ENCODE assay signal across 13 cellular contexts in the genomic region with DNA sequence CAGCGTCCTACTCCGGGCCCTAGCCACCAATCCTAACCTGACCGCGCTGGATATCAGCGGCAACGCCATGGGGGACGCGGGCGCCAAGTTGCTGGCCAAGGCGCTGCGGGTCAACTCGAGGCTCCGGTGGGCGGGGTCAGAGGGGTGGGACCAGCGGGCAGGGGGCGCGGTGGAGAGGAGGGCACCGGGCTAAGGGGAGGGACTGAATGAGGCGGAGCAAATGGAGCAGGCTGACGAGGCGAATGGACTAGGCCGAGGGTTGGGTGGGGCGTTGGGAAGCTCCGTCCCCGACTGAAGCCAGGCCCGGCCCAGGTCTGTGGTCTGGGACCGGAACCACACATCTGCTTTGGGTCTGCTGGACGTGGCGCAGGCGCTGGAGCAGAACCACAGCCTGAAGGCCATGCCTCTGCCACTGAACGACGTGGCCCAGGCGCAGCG. TPM values are rescaled to one million over a fixed set of nuclear protein-coding genes. Genes with fewer than 3 reads are reported as not detected.
DNase-seq lines count a peak whose midpoint lies in the region; ATAC-seq and TF ChIP-seq lines count a peak whose summit lies in the region.
"Had no signal": no experiment of that assay in that cellular context is flagged by ENCODE, and none has a peak within 500 bp of the region (broad histone marks: within the 10 kb centered on the region; RNA-seq: fewer than 3 reads in every experiment).

No MANE protein-coding gene starts in this region.

- H3K18ac ChIP-seq in H9 (ENCODE audit: insufficient read length, low read depth, low read length) = no peak overlapping the region
- peak overlapping the region; percentile 85 for H3K18ac ChIP-seq in neuronal stem cell (ENCODE audit: low read length)

- H3T11ph ChIP-seq in H9 (ENCODE audit: low read length) = no peak overlapping the region

- no peak overlapping the region for H2AFZ ChIP-seq in H9 (ENCODE audit: low read length)
- no peak overlapping the region for H2AFZ ChIP-seq in neuronal stem cell (ENCODE audit: low read length)

- H2AK5ac ChIP-seq in H9 (ENCODE audit: insufficient read length, low read length) (no peak overlapping the region), neuronal stem cell (ENCODE audit: low read depth, low read length) (peak overlapping the region; percentile 90)

- H3K79me1 ChIP-seq in H9 (ENCODE audit: insufficient read depth, low read depth, low read length, poor library complexity, severe bottlenecking) = no peaks in the 10 kb centered on the region
- H3K79me1 ChIP-seq in neuronal stem cell (ENCODE audit: low read depth, low read length) = peaks cover 4% of the 10 kb centered on the region

- H3K4me1 Mint-ChIP-seq in H9 (peaks cover 3 to 10% of the 10 kb centered on the region in 2 experiments), glutamatergic neuron (ENCODE audit: low read depth, unreplicated experiment) (peaks cover 2% of the 10 kb centered on the region)

- no peak overlapping the region for H2BK120ac ChIP-seq in H9 (ENCODE audit: low read depth, low read length, poor library complexity, severe bottlenecking)
- H2BK120ac ChIP-seq in neuronal stem cell (ENCODE audit: low read depth, low read length) = peak overlapping the region; percentile 31

- no peaks in the 10 kb centered on the region; a peak in 1 of 5 replicates for H3K9me3 Mint-ChIP-seq in H9
- peaks cover 12% of the 10 kb centered on the region for H3K9me3 Mint-ChIP-seq in glutamatergic neuron (ENCODE audit: unreplicated experiment)
- H3K9me3 Mint-ChIP-seq: activated naive CD8-positive, alpha-beta T cell treated with anti-CD3 and anti-CD28 coated beads for 36 hours; central memory CD8-positive, alpha-beta T cell had no signal

- H3K4me2 ChIP-seq in H9 (ENCODE audit: insufficient read depth, insufficient read length, low read length) (no peak overlapping the region), neuronal stem cell (ENCODE audit: insufficient read depth, low read length, poor library complexity, severe bottlenecking) (peak overlapping the region; percentile 12)

- H2BK15ac ChIP-seq in H9 (ENCODE audit: low read depth, low read length) = no peak overlapping the region
- no peak overlapping the region for H2BK15ac ChIP-seq in neuronal stem cell (ENCODE audit: low read length)

- H3K4ac ChIP-seq in H9 (ENCODE audit: low read depth, low read length) (no peak overlapping the region), neuronal stem cell (ENCODE audit: low read length) (no peak overlapping the region)

- H3K4me3 ChIP-seq in neuronal stem cell (ENCODE audit: low read length in 2 of 2) = peak overlapping the region in 1 of 2 donors; percentile 26
- H3K4me3 ChIP-seq: spleen had no signal

- H3K36me3 Mint-ChIP-seq in H9 (ENCODE audit: insufficient read depth in 1 of 3, low read depth in 3 of 3) = peaks cover 8 to 28% (median 26%) of the 10 kb centered on the region in 3 experiments; a peak in 6 of 7 replicates
- H3K36me3 Mint-ChIP-seq in glutamatergic neuron (ENCODE audit: unreplicated experiment) = peaks cover 11% of the 10 kb centered on the region
- H3K36me3 Mint-ChIP-seq: CD14-positive monocyte had no signal

- H2BK5ac ChIP-seq in H9 (ENCODE audit: insufficient read length, low read length) (no peak overlapping the region), neuronal stem cell (ENCODE audit: low read length) (no peak overlapping the region)

- TF ChIP-seq CTCF in H9 (conservative IDR thresholded peaks at IDR 0.05) (no peak), glutamatergic neuron (IDR thresholded peaks at IDR 0.05; ENCODE audit: partially characterized antibody, unreplicated experiment) (no peak)

- no peak overlapping the region for H3K14ac ChIP-seq in H9 (ENCODE audit: insufficient read depth, low read length)
- H3K14ac ChIP-seq in neuronal stem cell (ENCODE audit: low read length) = peak overlapping the region; percentile 63

- H3K9me3 ChIP-seq in H9 (ENCODE audit: control insufficient read depth, low read depth, low read length) = no peaks in the 10 kb centered on the region
- H3K9me3 ChIP-seq in neuronal stem cell (replicated peaks in 1 of 2; ENCODE audit: control insufficient read depth in 2 of 2, insufficient read depth in 1 of 2, low read depth in 1 of 2, low read length in 2 of 2) = no peaks in the 10 kb centered on the region
- H3K9me3 ChIP-seq: spleen had no signal

- H3K9ac ChIP-seq in H9 (ENCODE audit: extremely low read depth, insufficient read length, low read length) = no peak overlapping the region
- H3K9ac ChIP-seq in neuronal stem cell (ENCODE audit: low read depth, low read length, poor library complexity) = peak overlapping the region; percentile 21

- peaks cover 5% of the 10 kb centered on the region for H3K27me3 Mint-ChIP-seq in H9 (ENCODE audit: low read depth)
- H3K27me3 Mint-ChIP-seq in glutamatergic neuron (ENCODE audit: unreplicated experiment) = peaks cover 25% of the 10 kb centered on the region
- H3K27me3 Mint-ChIP-seq: activated naive CD8-positive, alpha-beta T cell treated with anti-CD3 and anti-CD28 coated beads for 36 hours; central memory CD8-positive, alpha-beta T cell had no signal

- H3K79me2 ChIP-seq in H9 (ENCODE audit: insufficient read depth, low read length) = no peaks in the 10 kb centered on the region

- H3K27ac Mint-ChIP-seq in H9 (no peak overlapping the region), glutamatergic neuron (ENCODE audit: unreplicated experiment) (no peak overlapping the region)
- H3K27ac Mint-ChIP-seq: activated naive CD8-positive, alpha-beta T cell treated with anti-CD3 and anti-CD28 coated beads for 36 hours; CD14-positive monocyte had no signal

- H3K23me2 ChIP-seq in H9 (ENCODE audit: insufficient read length, low read depth, low read length, poor library complexity, severe bottlenecking) = peaks cover 10% of the 10 kb centered on the region

- DNase-seq in H9 (peak; percentile 95), glutamatergic neuron (peak; percentile 59), neuronal stem cell (ENCODE audit: low spot score) (peak; percentile 65), OCI-M1 (lab: John Stamatoyannopoulos, UW) (no peak)
- DNase-seq: activated naive CD8-positive, alpha-beta T cell treated with anti-CD3 and anti-CD28 coated beads for 36 hours; activated T-cell treated with anti-CD3 and anti-CD28 coated beads for 4 hours; NCI-H1092 treated with DMSO at 0.1 percent for 48 hours; NCI-H2227 treated with DMSO at 0.1 percent for 48 hours had no signal

- no peak overlapping the region for H3K56ac ChIP-seq in H9 (ENCODE audit: insufficient read length, low read depth, low read length)

- WGBS in H9 (ENCODE audit: extremely low coverage, insufficient read length, low lambda C conversion rate) = no CpG with 5 or more reads among the region's 34 CpGs
- no CpG with 5 or more reads among the region's 34 CpGs for WGBS in neuronal stem cell (ENCODE audit: extremely low coverage in 2 of 2, insufficient read length in 2 of 2, insufficient replicate concordance in 1 of 2), 2 donors

- no peak overlapping the region for H4K8ac ChIP-seq in H9 (replicated peaks; ENCODE audit: insufficient read length, low read depth, low read length)
- H4K8ac ChIP-seq in neuronal stem cell (ENCODE audit: low read depth, low read length) = no peak overlapping the region

- H4K91ac ChIP-seq in H9 (ENCODE audit: insufficient read length, low read depth, low read length) = no peak overlapping the region
- no peak overlapping the region for H4K91ac ChIP-seq in neuronal stem cell (ENCODE audit: low read depth, low read length, poor library complexity)

- H3K27me3 ChIP-seq in H9 (ENCODE audit: insufficient read depth, low read length) (no peaks in the 10 kb centered on the region; the same call in 1 of the 2 replicates), neuronal stem cell (ENCODE audit: control insufficient read depth in 3 of 3, insufficient read depth in 3 of 3, low read depth in 1 of 3, low read length in 3 of 3) (peaks cover 3 to 75% (median 75%) of the 10 kb centered on the region in 3 experiments)

- no peaks in the 10 kb centered on the region for H3K36me3 ChIP-seq in neuronal stem cell (replicated peaks in 1 of 2; ENCODE audit: control insufficient read depth in 2 of 2, insufficient read depth in 2 of 2, low read length in 2 of 2)

- H3K4me3 Mint-ChIP-seq in H9 (peak overlapping the region in 1 of 2 experiments; percentile 51; a peak in 1 of 5 replicates), glutamatergic neuron (ENCODE audit: unreplicated experiment) (no peak overlapping the region)
- H3K4me3 Mint-ChIP-seq: activated naive CD8-positive, alpha-beta T cell treated with anti-CD3 and anti-CD28 coated beads for 36 hours; CD14-positive monocyte; central memory CD8-positive, alpha-beta T cell had no signal

- no peaks in the 10 kb centered on the region for H4K20me1 ChIP-seq in H9 (ENCODE audit: control insufficient read depth, insufficient read depth, insufficient read length)

- H3K4me1 ChIP-seq in H9 (ENCODE audit: insufficient read depth, low read length) = no peaks in the 10 kb centered on the region
- H3K4me1 ChIP-seq in neuronal stem cell (ENCODE audit: control insufficient read depth in 2 of 2, insufficient read depth in 1 of 2, low read depth in 1 of 2, low read length in 2 of 2) = peaks cover 0 to 20% of the 10 kb centered on the region in 2 donors

- no peak overlapping the region for H2BK20ac ChIP-seq in H9 (ENCODE audit: low read depth, low read length, poor library complexity, severe bottlenecking)

- no peak overlapping the region for H3K23ac ChIP-seq in H9 (ENCODE audit: insufficient read length, low read depth, low read length)
- H3K23ac ChIP-seq in neuronal stem cell (ENCODE audit: low read depth, low read length, poor library complexity) = peak overlapping the region; percentile 80

- H3K27ac ChIP-seq in H9 (ENCODE audit: insufficient read length, low read depth, low read length) (no peak overlapping the region), neuronal stem cell (replicated peaks; ENCODE audit: low read length) (peak overlapping the region; percentile 51)
- H3K27ac ChIP-seq: spleen had no signal

- ATAC-seq in HG02885 (IDR thresholded peaks at IDR 0.05; ENCODE audit: poor library complexity, unreplicated experiment) (no peak), HG02938 (IDR thresholded peaks at IDR 0.05; ENCODE audit: unreplicated experiment) (no peak)

- no peak overlapping the region for H4K5ac ChIP-seq in H9 (ENCODE audit: insufficient read length, low read depth, low read length)

- H2BK12ac ChIP-seq in H9 (ENCODE audit: insufficient read length, low read depth, low read length) = no peak overlapping the region
- peak overlapping the region; percentile 84 for H2BK12ac ChIP-seq in neuronal stem cell (ENCODE audit: low read length)

RNA-seq across cellular contexts. Expression of a gene that starts 4.6 kb away (rescaled TPM):
- total RNA-seq in H9 (2021) = 57.7 and 58.5 TPM in 2 replicates
- 37.1 TPM for total RNA-seq in glutamatergic neuron (ENCODE audit: unreplicated experiment)
- 6.1 TPM for polyA plus RNA-seq in neuronal stem cell (2013, experiment 1 of 2)
- 6.2 TPM for polyA plus RNA-seq in neuronal stem cell (2013, experiment 2 of 2)

RNA-seq across cellular contexts. Expression of a gene that starts 10.5 kb away (rescaled TPM):
- total RNA-seq in H9 (2021) = 34.1 and 38.2 TPM in 2 replicates
- total RNA-seq in glutamatergic neuron (ENCODE audit: unreplicated experiment) = 33.3 TPM
- polyA plus RNA-seq in neuronal stem cell (2013, experiment 1 of 2) = 33.1 TPM
- polyA plus RNA-seq in neuronal stem cell (2013, experiment 2 of 2) = 32.0 TPM

RNA-seq across cellular contexts. Expression of a gene that starts 11.2 kb away (rescaled TPM):
- 10.8 and 11.2 TPM in 2 replicates for total RNA-seq in H9 (2021)
- total RNA-seq in glutamatergic neuron (ENCODE audit: unreplicated experiment) = 18.7 TPM
- polyA plus RNA-seq in neuronal stem cell (2013, experiment 1 of 2) = 8.5 TPM
- 8.0 TPM for polyA plus RNA-seq in neuronal stem cell (2013, experiment 2 of 2)

RNA-seq across cellular contexts. Expression of a gene that starts 17.0 kb away (rescaled TPM):
- total RNA-seq in H9 (2021) (7.9 and 9.5 TPM in 2 replicates), glutamatergic neuron (ENCODE audit: unreplicated experiment) (19.0 TPM)
- 15.2 TPM for polyA plus RNA-seq in neuronal stem cell (2013, experiment 1 of 2)
- polyA plus RNA-seq in neuronal stem cell (2013, experiment 2 of 2) = 15.0 TPM

RNA-seq across cellular contexts. Expression of a gene that starts 17.1 kb away (rescaled TPM):
- total RNA-seq in H9 (2021) (0.75 and 1.5 TPM in 2 replicates), glutamatergic neuron (ENCODE audit: unreplicated experiment) (3.4 TPM)
- polyA plus RNA-seq in neuronal stem cell (2013, experiment 1 of 2) = 2.5 TPM
- polyA plus RNA-seq in neuronal stem cell (2013, experiment 2 of 2) = 2.8 TPM
